ENCODE assay signal across 26 cellular contexts in the genomic region with DNA sequence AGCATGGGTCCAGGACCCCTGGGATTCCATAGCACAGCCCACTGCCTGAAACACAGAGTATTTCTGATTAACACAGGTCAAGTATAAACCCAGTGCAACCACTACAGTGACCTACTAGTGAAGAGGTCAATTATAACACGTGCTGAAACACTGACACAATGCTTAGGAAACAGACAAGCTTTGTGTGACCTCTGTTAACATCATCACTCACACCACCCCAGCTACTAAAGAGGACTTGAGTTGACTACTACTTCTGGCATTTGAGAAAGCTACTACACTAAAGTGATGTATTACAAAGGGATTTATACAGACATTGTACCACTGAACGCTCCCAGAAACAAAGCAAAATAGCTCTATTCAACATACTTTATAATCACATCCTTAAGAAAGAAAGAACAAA.
"Had no signal": no experiment of that assay in that cellular context is flagged by ENCODE, and none has a peak within 500 bp of the region (broad histone marks: within the 10 kb centered on the region; RNA-seq: fewer than 3 reads in every experiment).

No MANE protein-coding gene starts in this region.

- H3K27ac ChIP-seq: ascending aorta, brain microvascular endothelial cell, colonic mucosa, dorsolateral prefrontal cortex, left lung, ovary, prostate gland, suprapubic skin, transverse colon, WERI-Rb-1 had no signal

- ATAC-seq: activated CD8-positive, alpha-beta memory T cell treated with anti-CD3 and anti-CD28 coated beads, Interleukin-2, amount 10 ng/mL, durations not matched to agents 7 days and 5 days; activated CD8-positive, alpha-beta T cell treated with anti-CD3 and anti-CD28 coated beads for 36 hours; effector memory CD8-positive, alpha-beta T cell; esophagus mucosa; left lung; naive thymus-derived CD8-positive, alpha-beta T cell had no signal

- H3K36me3 ChIP-seq: ascending aorta, brain microvascular endothelial cell, colonic mucosa, left lung, ovary, prostate gland, suprapubic skin, transverse colon, WERI-Rb-1 had no signal

- H3K27me3 Mint-ChIP-seq: activated CD4-positive, alpha-beta T cell treated with anti-CD3 and anti-CD28 coated beads, Interleukin-2, amount 10 ng/mL, durations not matched to agents 7 days and 5 days; activated CD8-positive, alpha-beta memory T cell treated with anti-CD3 and anti-CD28 coated beads, Interleukin-2, amount 10 ng/mL, durations not matched to agents 7 days and 5 days; activated CD8-positive, alpha-beta T cell treated with anti-CD3 and anti-CD28 coated beads for 36 hours; activated naive CD4-positive, alpha-beta T cell treated with anti-CD3 and anti-CD28 coated beads, Interleukin-2, amount 50 U/mL, for 24 hours; effector memory CD8-positive, alpha-beta T cell; naive thymus-derived CD8-positive, alpha-beta T cell; stimulated activated naive CD8-positive, alpha-beta T cell treated with anti-CD3 and anti-CD28 coated beads, Interleukin-15, Interleukin-2, amounts not matched to agents 100 ng/mL and 50 ng/mL, for 24 hours had no signal

- DNase-seq: activated CD4-positive, alpha-beta T cell treated with anti-CD3 and anti-CD28 coated beads, Interleukin-2, amount 10 ng/mL, durations not matched to agents 7 days and 5 days; activated CD4-positive, CD25-positive, alpha-beta regulatory T cell treated with anti-CD3 and anti-CD28 coated beads, Interleukin-2, amount 50 U/mL, for 72 hours; activated CD8-positive, alpha-beta memory T cell treated with anti-CD3 and anti-CD28 coated beads, Interleukin-2, amount 10 ng/mL, durations not matched to agents 7 days and 5 days; activated CD8-positive, alpha-beta T cell treated with anti-CD3 and anti-CD28 coated beads for 36 hours; activated gamma-delta T cell; brain microvascular endothelial cell; central memory CD4-positive, alpha-beta T cell; colonic mucosa; dorsolateral prefrontal cortex; effector memory CD8-positive, alpha-beta T cell; kidney glomerular epithelial cell; left lung; naive thymus-derived CD8-positive, alpha-beta T cell; ovary; stimulated activated CD4-positive, alpha-beta T cell treated with anti-CD3 and anti-CD28 coated beads, Interleukin-4, amount 100 ng/mL, for 4 hours; T-helper 1 cell; transverse colon; WERI-Rb-1 had no signal

- H3K9me3 ChIP-seq: ascending aorta, colonic mucosa, left lung, ovary, prostate gland, suprapubic skin had no signal

- H3K4me3 ChIP-seq: ascending aorta, colonic mucosa, dorsolateral prefrontal cortex, left lung, lung, ovary, prostate gland, suprapubic skin, transverse colon had no signal

- H3K4me3 Mint-ChIP-seq: activated CD4-positive, alpha-beta T cell treated with anti-CD3 and anti-CD28 coated beads, Interleukin-2, amount 10 ng/mL, durations not matched to agents 7 days and 5 days; activated CD8-positive, alpha-beta memory T cell treated with anti-CD3 and anti-CD28 coated beads, Interleukin-2, amount 10 ng/mL, durations not matched to agents 7 days and 5 days; activated CD8-positive, alpha-beta T cell treated with anti-CD3 and anti-CD28 coated beads for 36 hours; activated naive CD4-positive, alpha-beta T cell treated with anti-CD3 and anti-CD28 coated beads, Interleukin-2, amount 50 U/mL, for 24 hours; activated T-helper 1 cell treated with anti-CD3 and anti-CD28 coated beads, Interleukin-12 subunit alpha, Interleukin-12 subunit beta, Interleukin-2, Interleukin-4 antibody, amounts not matched to agents 30 ng/mL and 10 ng/mL and 1 ng/mL, durations not matched to agents 14 hours and 24 hours and 36 hours; effector memory CD8-positive, alpha-beta T cell; naive thymus-derived CD8-positive, alpha-beta T cell; stimulated activated naive CD8-positive, alpha-beta T cell treated with anti-CD3 and anti-CD28 coated beads, Interleukin-15, Interleukin-2, amounts not matched to agents 100 ng/mL and 50 ng/mL, for 24 hours had no signal

- H3K27me3 ChIP-seq: ascending aorta, brain microvascular endothelial cell, colonic mucosa, left lung, ovary, suprapubic skin, transverse colon had no signal

- H3K4me1 Mint-ChIP-seq: activated CD4-positive, alpha-beta T cell treated with anti-CD3 and anti-CD28 coated beads, Interleukin-2, amount 10 ng/mL, durations not matched to agents 7 days and 5 days; activated CD8-positive, alpha-beta memory T cell treated with anti-CD3 and anti-CD28 coated beads, Interleukin-2, amount 10 ng/mL, durations not matched to agents 7 days and 5 days; activated naive CD4-positive, alpha-beta T cell treated with anti-CD3 and anti-CD28 coated beads, Interleukin-2, amount 50 U/mL, for 24 hours; naive thymus-derived CD8-positive, alpha-beta T cell had no signal

- H3K36me3 Mint-ChIP-seq: activated CD8-positive, alpha-beta memory T cell treated with anti-CD3 and anti-CD28 coated beads, Interleukin-2, amount 10 ng/mL, durations not matched to agents 7 days and 5 days; activated naive CD4-positive, alpha-beta T cell treated with anti-CD3 and anti-CD28 coated beads, Interleukin-2, amount 50 U/mL, for 24 hours had no signal

- H3K4me1 ChIP-seq: ascending aorta, colonic mucosa, left lung, prostate gland, suprapubic skin, transverse colon had no signal

- H3K9me3 Mint-ChIP-seq: activated naive CD4-positive, alpha-beta T cell treated with anti-CD3 and anti-CD28 coated beads, Interleukin-2, amount 50 U/mL, for 24 hours had no signal

- H3K27ac Mint-ChIP-seq: activated CD4-positive, alpha-beta T cell treated with anti-CD3 and anti-CD28 coated beads, Interleukin-2, amount 10 ng/mL, durations not matched to agents 7 days and 5 days; activated CD8-positive, alpha-beta memory T cell treated with anti-CD3 and anti-CD28 coated beads, Interleukin-2, amount 10 ng/mL, durations not matched to agents 7 days and 5 days; activated CD8-positive, alpha-beta T cell treated with anti-CD3 and anti-CD28 coated beads for 36 hours; activated naive CD4-positive, alpha-beta T cell treated with anti-CD3 and anti-CD28 coated beads, Interleukin-2, amount 50 U/mL, for 24 hours; activated T-helper 1 cell treated with anti-CD3 and anti-CD28 coated beads, Interleukin-12 subunit alpha, Interleukin-12 subunit beta, Interleukin-2, Interleukin-4 antibody, amounts not matched to agents 30 ng/mL and 10 ng/mL and 1 ng/mL, durations not matched to agents 14 hours and 24 hours and 36 hours; effector memory CD8-positive, alpha-beta T cell; naive thymus-derived CD8-positive, alpha-beta T cell; stimulated activated naive CD8-positive, alpha-beta T cell treated with anti-CD3 and anti-CD28 coated beads, Interleukin-15, Interleukin-2, amounts not matched to agents 100 ng/mL and 50 ng/mL, for 24 hours had no signal
